In genomic region chr19:50431343-50432220, GRCh38 we compare ENCODE assay signal across 7 cellular contexts.
DNase-seq lines count a peak whose midpoint lies in the region; ATAC-seq, FAIRE-seq and TF ChIP-seq lines count a peak whose summit lies in the region.

No MANE protein-coding gene starts in this region.

- H3K36me3 ChIP-seq in brain microvascular endothelial cell (replicated peaks) (no peaks in the 10 kb centered on the region), iPS-18a (ENCODE audit: control insufficient read depth, low read depth, low read length) (no peaks in the 10 kb centered on the region)

- H3K9ac ChIP-seq in iPS-18a (ENCODE audit: low read length): no peak overlapping the region

- no peak for TF ChIP-seq CTCF in brain microvascular endothelial cell (IDR thresholded peaks at IDR 0.05; ENCODE audit: low read depth, low read length, missing control alignments)

- peak; percentile 75 for ATAC-seq in HG02970 (IDR thresholded peaks at IDR 0.05; ENCODE audit: low FRiP score, unreplicated experiment)

- in situ Hi-C loops in brain microvascular endothelial cell (cut with HindIII; ENCODE audit: low pct_ligation_motif_present, low sequenced_read_pairs): no loop called here

- FAIRE-seq in GM18507 (lab: Jason Lieb, UNC): peak; percentile 88

- H3K27ac ChIP-seq in brain microvascular endothelial cell (no peak overlapping the region), iPS-18a (ENCODE audit: low read length) (no peak overlapping the region)

- DNase-seq in GM18507 (ENCODE audit: extremely low spot score, insufficient read length, low read depth): peak; percentile 64
- peak; percentile 67 to 77 for DNase-seq in NCI-H2081 (lab: John Stamatoyannopoulos, UW)
- DNase-seq in UCSD-AML1 (lab: John Stamatoyannopoulos, UW; ENCODE audit: unreplicated experiment): peak; percentile 91
- DNase-seq in brain microvascular endothelial cell: peak; percentile 59
- no peak for DNase-seq in skeletal muscle cell (ENCODE audit: low read depth)

- H3K4me3 ChIP-seq in brain microvascular endothelial cell (ENCODE audit: low read depth, low read length) (peak overlapping the region; percentile 57), iPS-18a (ENCODE audit: low read length) (peak overlapping the region; percentile 60), skeletal muscle cell (ENCODE audit: low read depth, low read length) (peak overlapping the region; percentile 52)

- H3K9me3 ChIP-seq in iPS-18a (ENCODE audit: control insufficient read depth, low read depth, low read length): no peaks in the 10 kb centered on the region

- H3K4me1 ChIP-seq in iPS-18a (ENCODE audit: control insufficient read depth, low read depth, low read length): no peaks in the 10 kb centered on the region

- H3K27me3 ChIP-seq in brain microvascular endothelial cell (replicated peaks) (peaks cover 22% of the 10 kb centered on the region), iPS-18a (ENCODE audit: control insufficient read depth, insufficient read depth, low read length) (peaks cover 11% of the 10 kb centered on the region)
